1 cellular context compared by ENCODE assay signal in genomic region chr14:70086685-70087379, GRCh38.
TF ChIP-seq lines count a peak whose summit lies in the region.

No MANE protein-coding gene starts in this region.

TF ChIP-seq in GM23338, 12 proteins besides CTCF, POLR2A, EP300 and RAD21 (continued from another document):
- TF ChIP-seq, protein P1, sequence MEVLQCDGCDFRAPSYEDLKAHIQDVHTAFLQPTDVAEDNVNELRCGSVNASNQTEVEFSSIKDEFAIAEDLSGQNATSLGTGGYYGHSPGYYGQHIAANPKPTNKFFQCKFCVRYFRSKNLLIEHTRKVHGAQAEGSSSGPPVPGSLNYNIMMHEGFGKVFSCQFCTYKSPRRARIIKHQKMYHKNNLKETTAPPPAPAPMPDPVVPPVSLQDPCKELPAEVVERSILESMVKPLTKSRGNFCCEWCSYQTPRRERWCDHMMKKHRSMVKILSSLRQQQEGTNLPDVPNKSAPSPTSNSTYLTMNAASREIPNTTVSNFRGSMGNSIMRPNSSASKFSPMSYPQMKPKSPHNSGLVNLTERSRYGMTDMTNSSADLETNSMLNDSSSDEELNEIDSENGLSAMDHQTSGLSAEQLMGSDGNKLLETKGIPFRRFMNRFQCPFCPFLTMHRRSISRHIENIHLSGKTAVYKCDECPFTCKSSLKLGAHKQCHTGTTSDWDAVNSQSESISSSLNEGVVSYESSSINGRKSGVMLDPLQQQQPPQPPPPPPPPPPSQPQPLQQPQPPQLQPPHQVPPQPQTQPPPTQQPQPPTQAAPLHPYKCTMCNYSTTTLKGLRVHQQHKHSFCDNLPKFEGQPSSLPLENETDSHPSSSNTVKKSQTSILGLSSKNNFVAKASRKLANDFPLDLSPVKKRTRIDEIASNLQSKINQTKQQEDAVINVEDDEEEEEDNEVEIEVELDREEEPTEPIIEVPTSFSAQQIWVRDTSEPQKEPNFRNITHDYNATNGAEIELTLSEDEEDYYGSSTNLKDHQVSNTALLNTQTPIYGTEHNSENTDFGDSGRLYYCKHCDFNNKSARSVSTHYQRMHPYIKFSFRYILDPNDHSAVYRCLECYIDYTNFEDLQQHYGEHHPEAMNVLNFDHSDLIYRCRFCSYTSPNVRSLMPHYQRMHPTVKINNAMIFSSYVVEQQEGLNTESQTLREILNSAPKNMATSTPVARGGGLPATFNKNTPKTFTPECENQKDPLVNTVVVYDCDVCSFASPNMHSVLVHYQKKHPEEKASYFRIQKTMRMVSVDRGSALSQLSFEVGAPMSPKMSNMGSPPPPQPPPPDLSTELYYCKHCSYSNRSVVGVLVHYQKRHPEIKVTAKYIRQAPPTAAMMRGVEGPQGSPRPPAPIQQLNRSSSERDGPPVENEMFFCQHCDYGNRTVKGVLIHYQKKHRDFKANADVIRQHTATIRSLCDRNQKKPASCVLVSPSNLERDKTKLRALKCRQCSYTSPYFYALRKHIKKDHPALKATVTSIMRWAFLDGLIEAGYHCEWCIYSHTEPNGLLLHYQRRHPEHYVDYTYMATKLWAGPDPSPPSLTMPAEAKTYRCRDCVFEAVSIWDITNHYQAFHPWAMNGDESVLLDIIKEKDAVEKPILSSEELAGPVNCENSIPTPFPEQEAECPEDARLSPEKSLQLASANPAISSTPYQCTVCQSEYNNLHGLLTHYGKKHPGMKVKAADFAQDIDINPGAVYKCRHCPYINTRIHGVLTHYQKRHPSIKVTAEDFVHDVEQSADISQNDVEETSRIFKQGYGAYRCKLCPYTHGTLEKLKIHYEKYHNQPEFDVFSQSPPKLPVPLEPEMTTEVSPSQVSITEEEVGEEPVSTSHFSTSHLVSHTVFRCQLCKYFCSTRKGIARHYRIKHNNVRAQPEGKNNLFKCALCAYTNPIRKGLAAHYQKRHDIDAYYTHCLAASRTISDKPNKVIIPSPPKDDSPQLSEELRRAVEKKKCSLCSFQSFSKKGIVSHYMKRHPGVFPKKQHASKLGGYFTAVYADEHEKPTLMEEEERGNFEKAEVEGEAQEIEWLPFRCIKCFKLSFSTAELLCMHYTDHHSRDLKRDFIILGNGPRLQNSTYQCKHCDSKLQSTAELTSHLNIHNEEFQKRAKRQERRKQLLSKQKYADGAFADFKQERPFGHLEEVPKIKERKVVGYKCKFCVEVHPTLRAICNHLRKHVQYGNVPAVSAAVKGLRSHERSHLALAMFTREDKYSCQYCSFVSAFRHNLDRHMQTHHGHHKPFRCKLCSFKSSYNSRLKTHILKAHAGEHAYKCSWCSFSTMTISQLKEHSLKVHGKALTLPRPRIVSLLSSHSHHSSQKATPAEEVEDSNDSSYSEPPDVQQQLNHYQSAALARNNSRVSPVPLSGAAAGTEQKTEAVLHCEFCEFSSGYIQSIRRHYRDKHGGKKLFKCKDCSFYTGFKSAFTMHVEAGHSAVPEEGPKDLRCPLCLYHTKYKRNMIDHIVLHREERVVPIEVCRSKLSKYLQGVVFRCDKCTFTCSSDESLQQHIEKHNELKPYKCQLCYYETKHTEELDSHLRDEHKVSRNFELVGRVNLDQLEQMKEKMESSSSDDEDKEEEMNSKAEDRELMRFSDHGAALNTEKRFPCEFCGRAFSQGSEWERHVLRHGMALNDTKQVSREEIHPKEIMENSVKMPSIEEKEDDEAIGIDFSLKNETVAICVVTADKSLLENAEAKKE (CRISPR knock-in tag; IDR thresholded peaks at IDR 0.05) = no peak
- no peak for TF ChIP-seq NANOG (IDR thresholded peaks at IDR 0.05; ENCODE audit: borderline replicate concordance)
- TF ChIP-seq ETS1 (IDR thresholded peaks at IDR 0.05) = no peak
- no peak for TF ChIP-seq POLR2AphosphoS5 (IDR thresholded peaks at IDR 0.05; ENCODE audit: low read depth)
